ENCODE assay signal across 1 cellular context in genomic region chr12:14803830-14804160, GRCh38.
TF ChIP-seq lines count a peak whose summit lies in the region.

No MANE protein-coding gene starts in this region.

TF ChIP-seq in IMR-90, 13 proteins besides CTCF, POLR2A, EP300 and RAD21 (continued from another document):
- TF ChIP-seq, protein P1, sequence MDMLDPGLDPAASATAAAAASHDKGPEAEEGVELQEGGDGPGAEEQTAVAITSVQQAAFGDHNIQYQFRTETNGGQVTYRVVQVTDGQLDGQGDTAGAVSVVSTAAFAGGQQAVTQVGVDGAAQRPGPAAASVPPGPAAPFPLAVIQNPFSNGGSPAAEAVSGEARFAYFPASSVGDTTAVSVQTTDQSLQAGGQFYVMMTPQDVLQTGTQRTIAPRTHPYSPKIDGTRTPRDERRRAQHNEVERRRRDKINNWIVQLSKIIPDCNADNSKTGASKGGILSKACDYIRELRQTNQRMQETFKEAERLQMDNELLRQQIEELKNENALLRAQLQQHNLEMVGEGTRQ (IDR thresholded peaks at IDR 0.05; ENCODE audit: low read depth, low read length) = no peak
- TF ChIP-seq CEBPB (IDR thresholded peaks at IDR 0.05; ENCODE audit: low read depth, low read length) = no peak
- no peak for TF ChIP-seq MXI1 (IDR thresholded peaks at IDR 0.05; ENCODE audit: borderline replicate concordance, low read depth, low read length)
- no peak for TF ChIP-seq FOS (IDR thresholded peaks at IDR 0.05; ENCODE audit: low read depth, low read length)
